In the genomic region with DNA sequence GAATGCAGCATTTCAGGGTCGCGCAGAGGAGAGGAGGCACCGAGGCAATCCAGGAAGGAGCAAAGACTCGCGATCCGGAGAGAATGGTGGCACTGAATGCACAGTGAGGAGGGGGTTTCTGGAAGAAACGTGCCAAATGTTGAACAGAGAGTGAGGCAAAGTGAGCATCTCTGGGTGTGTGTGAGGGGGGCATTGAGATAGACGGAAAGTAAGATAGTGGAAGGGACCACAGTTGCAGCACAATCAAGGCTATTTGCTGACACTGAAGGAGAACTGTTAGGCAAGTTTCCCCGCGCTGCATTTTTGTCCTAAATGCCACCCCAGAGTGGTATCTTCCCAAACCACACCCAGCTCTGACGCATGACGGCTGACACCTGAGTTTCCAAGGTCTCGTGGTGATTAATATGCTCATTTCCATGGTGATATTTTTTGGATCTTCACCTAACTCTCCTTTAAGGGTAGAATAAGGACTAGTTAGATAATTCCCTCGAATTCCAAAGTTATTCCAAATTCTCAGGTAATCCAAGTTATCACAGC, we compare ENCODE assay signal across 32 cellular contexts. TPM values are rescaled to one million over a fixed set of nuclear protein-coding genes. Genes with fewer than 3 reads are reported as not detected.
"Had no signal": no experiment of that assay in that cellular context is flagged by ENCODE, and none has a peak within 500 bp of the region (broad histone marks: within the 10 kb centered on the region; RNA-seq: fewer than 3 reads in every experiment).

No MANE protein-coding gene starts in this region.

- H3K4me1 Mint-ChIP-seq: activated naive CD4-positive, alpha-beta T cell treated with anti-CD3 and anti-CD28 coated beads, Interleukin-2, amount 10 ng/mL, durations not matched to agents 7 days and 5 days; activated naive CD8-positive, alpha-beta T cell treated with anti-CD3 and anti-CD28 coated beads, Interleukin-2, amount 50 U/mL, for 24 hours had no signal

- DNase-seq: activated CD4-positive, alpha-beta memory T cell treated with anti-CD3 and anti-CD28 coated beads for 36 hours; activated CD4-positive, alpha-beta T cell treated with anti-CD3 and anti-CD28 coated beads for 4 hours; activated CD4-positive, alpha-beta T cell treated with anti-CD3 and anti-CD28 coated beads, Interleukin-2, amount 50 U/mL, for 1 hour; activated CD4-positive, CD25-positive, alpha-beta regulatory T cell treated with anti-CD3 and anti-CD28 coated beads, Interleukin-2, amount 50 U/mL, for 72 hours; activated CD8-positive, alpha-beta memory T cell treated with anti-CD3 and anti-CD28 coated beads, Interleukin-2, amount 50 U/mL, for 4 hours; activated gamma-delta T cell treated with Interleukin-2 at 50 U/mL for 16 hours; activated naive CD4-positive, alpha-beta T cell treated with anti-CD3 and anti-CD28 coated beads, Interleukin-2, amount 10 ng/mL, durations not matched to agents 7 days and 5 days; activated naive CD8-positive, alpha-beta T cell treated with anti-CD3 and anti-CD28 coated beads, Interleukin-2, amount 50 U/mL, for 24 hours; activated T-cell treated with anti-CD3 and anti-CD28 coated beads for 4 hours; activated T-cell treated with anti-CD3 and anti-CD28 coated beads, Interleukin-2, amount 50 U/mL, for 4 hours; MM.1S; MV-4-11; NCI-H1092 treated with DMSO at 0.1 percent for 48 hours; NCI-H1417 treated with DMSO at 0.1 percent for 48 hours; NCI-H2029; NCI-H345; NCI-H524 treated with DMSO at 0.1 percent for 48 hours; NCI-H748 treated with DMSO at 0.1 percent for 48 hours; NK-92 treated with Interleukin-12 subunit alpha and Interleukin-12 subunit beta, amount 100 ng/mL, for 24 hours; PC-3; Peyer's patch; RPMI8226; SHP77 treated with DMSO at 0.1 percent for 48 hours; SK-N-SH had no signal

- H3K4me2 ChIP-seq: KMS-11, SK-N-SH had no signal

- H3K36me3 Mint-ChIP-seq: activated naive CD4-positive, alpha-beta T cell treated with anti-CD3 and anti-CD28 coated beads, Interleukin-2, amount 10 ng/mL, durations not matched to agents 7 days and 5 days; brain had no signal

- ATAC-seq: activated naive CD8-positive, alpha-beta T cell treated with anti-CD3 and anti-CD28 coated beads, Interleukin-2, amount 50 U/mL, for 24 hours; activated T-cell treated with anti-CD3 and anti-CD28 coated beads, Interleukin-2, amount 50 U/mL, for 4 hours; PC-3; WTC11 had no signal

- H3K9me3 ChIP-seq: Peyer's patch, SJSA1, SK-N-SH had no signal

- H3K4me1 ChIP-seq: Peyer's patch had no signal

- H3K9ac ChIP-seq: KMS-11, SK-N-SH had no signal

- H3K27ac Mint-ChIP-seq: activated CD4-positive, alpha-beta memory T cell treated with anti-CD3 and anti-CD28 coated beads for 36 hours; activated naive CD4-positive, alpha-beta T cell treated with anti-CD3 and anti-CD28 coated beads, Interleukin-2, amount 10 ng/mL, durations not matched to agents 7 days and 5 days; activated naive CD8-positive, alpha-beta T cell; activated naive CD8-positive, alpha-beta T cell treated with anti-CD3 and anti-CD28 coated beads, Interleukin-2, amount 50 U/mL, for 24 hours; activated T-helper 1 cell treated with anti-CD3 and anti-CD28 coated beads, Interleukin-12 subunit alpha, Interleukin-12 subunit beta, Interleukin-2, Interleukin-4 antibody, amounts not matched to agents 30 ng/mL and 10 ng/mL and 1 ng/mL, durations not matched to agents 14 hours and 24 hours and 36 hours; T-helper 1 cell treated with Interleukin-12 subunit alpha and Interleukin-12 subunit beta and Interleukin-4 antibody, amounts not matched to agents 30 μg/mL and 1 μg/mL, for 36 hours; T-helper 2 cell treated with Interferon-gamma antibody and Interleukin-4, amounts not matched to agents 5 μg/mL and 100 μg/mL, for 36 hours; WTC11 had no signal

- H3K27ac ChIP-seq: KMS-11, Peyer's patch, SJSA1 had no signal

- H3K4me3 Mint-ChIP-seq: activated CD4-positive, alpha-beta memory T cell treated with anti-CD3 and anti-CD28 coated beads for 36 hours; activated naive CD4-positive, alpha-beta T cell treated with anti-CD3 and anti-CD28 coated beads, Interleukin-2, amount 10 ng/mL, durations not matched to agents 7 days and 5 days; activated naive CD8-positive, alpha-beta T cell; activated naive CD8-positive, alpha-beta T cell treated with anti-CD3 and anti-CD28 coated beads, Interleukin-2, amount 50 U/mL, for 24 hours; activated T-cell treated with anti-CD3 and anti-CD28 coated beads, Interleukin-2, amount 50 U/mL, for 4 hours; activated T-helper 1 cell treated with anti-CD3 and anti-CD28 coated beads, Interleukin-12 subunit alpha, Interleukin-12 subunit beta, Interleukin-2, Interleukin-4 antibody, amounts not matched to agents 30 ng/mL and 10 ng/mL and 1 ng/mL, durations not matched to agents 14 hours and 24 hours and 36 hours; brain; T-helper 1 cell treated with Interleukin-12 subunit alpha and Interleukin-12 subunit beta and Interleukin-4 antibody, amounts not matched to agents 30 μg/mL and 1 μg/mL, for 36 hours; T-helper 2 cell treated with Interferon-gamma antibody and Interleukin-4, amounts not matched to agents 5 μg/mL and 100 μg/mL, for 36 hours; WTC11 had no signal

- H3K4me3 ChIP-seq: Peyer's patch, SJSA1 had no signal

- H3K36me3 ChIP-seq: Peyer's patch, SJSA1 had no signal

- H3K27me3 ChIP-seq: Peyer's patch, SJSA1 had no signal

RNA-seq across cellular contexts. Expression of a gene that starts 26.1 kb away (rescaled TPM):
- total RNA-seq: SJSA1 had no signal
